ENCODE assay signal across 19 cellular contexts in the genomic region with DNA sequence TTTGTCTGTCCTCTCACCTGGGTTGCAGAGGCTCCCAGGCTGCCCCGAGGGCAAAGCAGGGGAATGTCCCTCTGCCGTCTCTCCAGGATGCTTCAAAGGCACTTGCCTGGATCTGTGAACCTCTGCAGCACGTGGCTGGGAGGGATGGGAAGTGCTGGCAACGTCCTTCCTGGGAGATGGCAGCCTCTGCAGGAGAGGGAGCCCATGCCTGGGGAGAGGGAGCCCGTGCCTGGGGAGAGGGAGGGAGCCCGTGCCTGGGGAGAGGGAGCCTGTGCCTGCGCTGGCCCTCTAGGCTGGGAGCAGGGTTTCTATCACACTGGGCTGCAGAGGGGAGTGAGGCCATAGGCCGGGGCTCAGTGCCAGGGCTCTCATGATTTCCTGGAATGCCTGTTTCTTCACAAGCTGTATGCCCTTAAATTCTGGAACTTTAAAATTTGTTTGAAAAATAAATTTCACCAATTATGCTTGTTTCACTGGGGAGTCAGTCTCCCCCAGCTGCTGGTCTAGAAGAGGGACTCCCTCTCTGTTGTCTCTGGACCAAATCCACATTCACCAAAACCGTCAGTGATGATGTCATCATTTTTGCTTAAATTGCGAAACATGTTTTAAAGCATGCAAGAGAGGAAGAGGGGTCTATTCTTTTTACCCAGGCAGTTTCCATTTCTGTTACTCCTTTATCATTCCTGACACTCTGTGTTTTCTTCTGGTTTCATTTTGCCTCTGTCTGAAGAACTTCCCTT.
A peak's percentile ranks its signal among the peaks of the same experiment; 100 is the strongest.
DNase-seq lines count a peak whose midpoint lies in the region; ATAC-seq lines count a peak whose summit lies in the region.
"Had no signal": no experiment of that assay in that cellular context is flagged by ENCODE, and none has a peak within 500 bp of the region (broad histone marks: within the 10 kb centered on the region; RNA-seq: fewer than 3 reads in every experiment).

No MANE protein-coding gene starts in this region.

- no peak for ATAC-seq in naive thymus-derived CD4-positive, alpha-beta T cell
- no peak for ATAC-seq in HG03097 (IDR thresholded peaks at IDR 0.05; ENCODE audit: low FRiP score, unreplicated experiment)
- ATAC-seq: left ventricle myocardium superior, Right ventricle myocardium inferior had no signal

- peak overlapping the region; percentile 59 for H3K27ac ChIP-seq in naive thymus-derived CD4-positive, alpha-beta T cell (ENCODE audit: low read depth, low read length)
- no peak overlapping the region for H3K27ac ChIP-seq in GM23248
- H3K27ac ChIP-seq: ascending aorta, suprapubic skin had no signal

- peaks cover 23% of the 10 kb centered on the region for H3K9me3 Mint-ChIP-seq in activated CD4-positive, alpha-beta memory T cell treated with anti-CD3 and anti-CD28 coated beads, Interleukin-2, amount 10 ng/mL, durations not matched to agents 7 days and 5 days
- H3K9me3 Mint-ChIP-seq in activated CD4-positive, alpha-beta memory T cell treated with anti-CD3 and anti-CD28 coated beads for 36 hours, result peaks cover 24% of the 10 kb centered on the region
- H3K9me3 Mint-ChIP-seq in activated T-helper 1 cell treated with anti-CD3 and anti-CD28 coated beads, Interleukin-12 subunit alpha, Interleukin-12 subunit beta, Interleukin-2, Interleukin-4 antibody, amounts not matched to agents 30 ng/mL and 10 ng/mL and 1 ng/mL, durations not matched to agents 14 hours and 24 hours and 36 hours, result peaks cover 39% of the 10 kb centered on the region
- H3K9me3 Mint-ChIP-seq in naive thymus-derived CD4-positive, alpha-beta T cell, result peaks cover 3 to 29% (median 20%) of the 10 kb centered on the region in 11 donors

- in situ Hi-C loops in GM23248 (cut with MboI), result no loop called here

- no peaks in the 10 kb centered on the region for H3F3A ChIP-seq in GM23248 (ENCODE audit: insufficient read depth)

- no peak for DNase-seq in activated CD4-positive, alpha-beta memory T cell treated with anti-CD3 and anti-CD28 coated beads, Interleukin-2, amount 10 ng/mL, durations not matched to agents 7 days and 5 days
- DNase-seq in activated CD4-positive, alpha-beta memory T cell treated with anti-CD3 and anti-CD28 coated beads for 36 hours, result no peak
- DNase-seq in Daoy (ENCODE audit: low read depth) (peak; percentile 2), GM23248 (no peak), MG63 (no peak)
- no peak for DNase-seq in activated T-helper 1 cell treated with anti-CD3 and anti-CD28 coated beads, Interleukin-12 subunit alpha, Interleukin-12 subunit beta, Interleukin-2, Interleukin-4 antibody, amounts not matched to agents 30 ng/mL and 10 ng/mL and 1 ng/mL, durations not matched to agents 14 hours and 24 hours and 36 hours (ENCODE audit: low spot score)
- no peak for DNase-seq in naive thymus-derived CD4-positive, alpha-beta T cell
- DNase-seq: activated effector memory CD4-positive, alpha-beta T cell treated with anti-CD3 and anti-CD28 coated beads, Interleukin-2, amount 50 U/mL, for 16 hours; C1 segment of cervical spinal cord; DMS153; effector CD4-positive, alpha-beta T cell; left ventricle myocardium superior; NCI-H1436; NCI-H2171; NCI-H69 had no signal

- POLR2A ChIA-PET in activated CD4-positive, alpha-beta memory T cell treated with anti-CD3 and anti-CD28 coated beads, Interleukin-2, amount 10 ng/mL, durations not matched to agents 7 days and 5 days (lab: Charles Lee), result interaction anchor here (0.8 to 2.6 kb wide), 5 partner anchors 12 to 40 kb away, joined by 3 to 12 read pairs (median 6); no protein-coding TSS in a partner anchor
- POLR2A ChIA-PET in activated CD4-positive, alpha-beta memory T cell treated with anti-CD3 and anti-CD28 coated beads for 36 hours (lab: Charles Lee), result no interaction called here
- POLR2A ChIA-PET in naive thymus-derived CD4-positive, alpha-beta T cell (lab: Charles Lee), result interaction anchor here (0.9 to 3.8 kb wide), 15 partner anchors 10 to 402 kb away, joined by 3 to 20 read pairs (median 5); no protein-coding TSS in a partner anchor

- peak overlapping the region; percentile 91 for H3K27ac Mint-ChIP-seq in activated CD4-positive, alpha-beta memory T cell treated with anti-CD3 and anti-CD28 coated beads, Interleukin-2, amount 10 ng/mL, durations not matched to agents 7 days and 5 days
- no peak overlapping the region for H3K27ac Mint-ChIP-seq in activated CD4-positive, alpha-beta memory T cell treated with anti-CD3 and anti-CD28 coated beads for 36 hours
- peak overlapping the region; percentile 79 for H3K27ac Mint-ChIP-seq in activated T-helper 1 cell treated with anti-CD3 and anti-CD28 coated beads, Interleukin-12 subunit alpha, Interleukin-12 subunit beta, Interleukin-2, Interleukin-4 antibody, amounts not matched to agents 30 ng/mL and 10 ng/mL and 1 ng/mL, durations not matched to agents 14 hours and 24 hours and 36 hours
- peak overlapping the region; percentile 89 to 98 (median 96) for H3K27ac Mint-ChIP-seq in naive thymus-derived CD4-positive, alpha-beta T cell

- WGBS in GM23248 (ENCODE audit: low coverage in 1 of 2, low lambda C conversion rate in 2 of 2, missing lambda C conversion rate in 2 of 2), 2 experiments, result 12 to 14% methylated on average over 10 of the region's 10 CpGs

- H3K9me2 ChIP-seq in GM23248 (ENCODE audit: insufficient read depth), result no peaks in the 10 kb centered on the region

- intact Hi-C loops in activated CD4-positive, alpha-beta memory T cell treated with anti-CD3 and anti-CD28 coated beads for 36 hours (cut with micrococcal nuclease), result no loop called here
- intact Hi-C loops in activated T-helper 1 cell treated with anti-CD3 and anti-CD28 coated beads, Interleukin-12 subunit alpha, Interleukin-12 subunit beta, Interleukin-2, Interleukin-4 antibody, amounts not matched to agents 30 ng/mL and 10 ng/mL and 1 ng/mL, durations not matched to agents 14 hours and 24 hours and 36 hours (cut with micrococcal nuclease), result loop anchor here (5.0 kb wide), 1 partner anchor 35 kb away; no protein-coding TSS in a partner anchor
- intact Hi-C loops in naive thymus-derived CD4-positive, alpha-beta T cell (cut with micrococcal nuclease), result loop anchor here (5.0 kb wide), 2 partner anchors 140 to 355 kb away; no protein-coding TSS in a partner anchor

- no peak overlapping the region for H3K4me2 ChIP-seq in GM23248 (ENCODE audit: unreplicated experiment)

- no peaks in the 10 kb centered on the region for H3K36me3 ChIP-seq in naive thymus-derived CD4-positive, alpha-beta T cell (ENCODE audit: control insufficient read depth in 2 of 3, insufficient read depth in 3 of 3, low read length in 3 of 3)
- no peaks in the 10 kb centered on the region for H3K36me3 ChIP-seq in GM23248 (ENCODE audit: low read depth)
- no peaks in the 10 kb centered on the region for H3K36me3 ChIP-seq in MG63
- H3K36me3 ChIP-seq: ascending aorta, suprapubic skin had no signal

- no peak overlapping the region for H3K4me3 Mint-ChIP-seq in activated CD4-positive, alpha-beta memory T cell treated with anti-CD3 and anti-CD28 coated beads, Interleukin-2, amount 10 ng/mL, durations not matched to agents 7 days and 5 days
- H3K4me3 Mint-ChIP-seq in activated CD4-positive, alpha-beta memory T cell treated with anti-CD3 and anti-CD28 coated beads for 36 hours, result no peak overlapping the region
- no peak overlapping the region for H3K4me3 Mint-ChIP-seq in activated T-helper 1 cell treated with anti-CD3 and anti-CD28 coated beads, Interleukin-12 subunit alpha, Interleukin-12 subunit beta, Interleukin-2, Interleukin-4 antibody, amounts not matched to agents 30 ng/mL and 10 ng/mL and 1 ng/mL, durations not matched to agents 14 hours and 24 hours and 36 hours
- H3K4me3 Mint-ChIP-seq in naive thymus-derived CD4-positive, alpha-beta T cell, result peak overlapping the region in 9 of 10 donors; percentile 49 to 90 (median 75)

- peaks cover 21 to 32% of the 10 kb centered on the region in 2 donors for H3K4me1 ChIP-seq in naive thymus-derived CD4-positive, alpha-beta T cell (ENCODE audit: control insufficient read depth in 2 of 2, insufficient read depth in 2 of 2, low read length in 2 of 2)
- no peaks in the 10 kb centered on the region for H3K4me1 ChIP-seq in GM23248 (ENCODE audit: insufficient read depth)
- H3K4me1 ChIP-seq: ascending aorta, suprapubic skin had no signal

- peaks cover 45% of the 10 kb centered on the region for H3K4me1 Mint-ChIP-seq in activated CD4-positive, alpha-beta memory T cell treated with anti-CD3 and anti-CD28 coated beads, Interleukin-2, amount 10 ng/mL, durations not matched to agents 7 days and 5 days
- peaks cover 29% of the 10 kb centered on the region for H3K4me1 Mint-ChIP-seq in activated CD4-positive, alpha-beta memory T cell treated with anti-CD3 and anti-CD28 coated beads for 36 hours (ENCODE audit: low read depth)
- H3K4me1 Mint-ChIP-seq in activated T-helper 1 cell treated with anti-CD3 and anti-CD28 coated beads, Interleukin-12 subunit alpha, Interleukin-12 subunit beta, Interleukin-2, Interleukin-4 antibody, amounts not matched to agents 30 ng/mL and 10 ng/mL and 1 ng/mL, durations not matched to agents 14 hours and 24 hours and 36 hours (ENCODE audit: low read depth), result peaks cover 32% of the 10 kb centered on the region
- peaks cover 25 to 66% (median 49%) of the 10 kb centered on the region in 7 donors for H3K4me1 Mint-ChIP-seq in naive thymus-derived CD4-positive, alpha-beta T cell

- no peaks in the 10 kb centered on the region for H3K27me3 ChIP-seq in naive thymus-derived CD4-positive, alpha-beta T cell (ENCODE audit: control insufficient read depth in 2 of 2, insufficient read depth in 2 of 2, low read length in 2 of 2)
- H3K27me3 ChIP-seq in GM23248 (replicated peaks; ENCODE audit: insufficient read depth) (no peaks in the 10 kb centered on the region), MG63 (no peaks in the 10 kb centered on the region)
- H3K27me3 ChIP-seq: ascending aorta had no signal

- no peak overlapping the region for H2AFZ ChIP-seq in GM23248

- H3K9ac ChIP-seq in GM23248, result no peak overlapping the region

- H3K36me3 Mint-ChIP-seq in activated CD4-positive, alpha-beta memory T cell treated with anti-CD3 and anti-CD28 coated beads, Interleukin-2, amount 10 ng/mL, durations not matched to agents 7 days and 5 days (ENCODE audit: low read depth), result peaks cover 47% of the 10 kb centered on the region
- H3K36me3 Mint-ChIP-seq in activated CD4-positive, alpha-beta memory T cell treated with anti-CD3 and anti-CD28 coated beads for 36 hours, result peaks cover 20% of the 10 kb centered on the region
- peaks cover 22% of the 10 kb centered on the region for H3K36me3 Mint-ChIP-seq in activated T-helper 1 cell treated with anti-CD3 and anti-CD28 coated beads, Interleukin-12 subunit alpha, Interleukin-12 subunit beta, Interleukin-2, Interleukin-4 antibody, amounts not matched to agents 30 ng/mL and 10 ng/mL and 1 ng/mL, durations not matched to agents 14 hours and 24 hours and 36 hours (ENCODE audit: low read depth)
- H3K36me3 Mint-ChIP-seq in naive thymus-derived CD4-positive, alpha-beta T cell, result peaks cover 3 to 40% (median 11%) of the 10 kb centered on the region in 5 donors

- H3K4me3 ChIP-seq in naive thymus-derived CD4-positive, alpha-beta T cell (ENCODE audit: low read length), result peak overlapping the region; percentile 30
- H3K4me3 ChIP-seq in GM23248 (no peak overlapping the region), MG63 (no peak overlapping the region)
- H3K4me3 ChIP-seq: ascending aorta, suprapubic skin had no signal

- peaks cover 0 to 18% (median 15%) of the 10 kb centered on the region in 3 experiments for H3K9me3 ChIP-seq in naive thymus-derived CD4-positive, alpha-beta T cell (ENCODE audit: control insufficient read depth in 2 of 3, low read length in 3 of 3)
- H3K9me3 ChIP-seq in GM23248 (ENCODE audit: low read depth), result no peaks in the 10 kb centered on the region
- peaks cover 7% of the 10 kb centered on the region; the same call in 1 of the 2 replicates for H3K9me3 ChIP-seq in MG63

- H4K20me1 ChIP-seq in GM23248 (ENCODE audit: insufficient read depth), result no peaks in the 10 kb centered on the region

- H3K27me3 Mint-ChIP-seq in activated CD4-positive, alpha-beta memory T cell treated with anti-CD3 and anti-CD28 coated beads, Interleukin-2, amount 10 ng/mL, durations not matched to agents 7 days and 5 days, result peaks cover 4% of the 10 kb centered on the region
- H3K27me3 Mint-ChIP-seq in activated CD4-positive, alpha-beta memory T cell treated with anti-CD3 and anti-CD28 coated beads for 36 hours, result no peaks in the 10 kb centered on the region
- H3K27me3 Mint-ChIP-seq in activated T-helper 1 cell treated with anti-CD3 and anti-CD28 coated beads, Interleukin-12 subunit alpha, Interleukin-12 subunit beta, Interleukin-2, Interleukin-4 antibody, amounts not matched to agents 30 ng/mL and 10 ng/mL and 1 ng/mL, durations not matched to agents 14 hours and 24 hours and 36 hours (ENCODE audit: insufficient read depth), result no peaks in the 10 kb centered on the region
- no peaks in the 10 kb centered on the region for H3K27me3 Mint-ChIP-seq in naive thymus-derived CD4-positive, alpha-beta T cell

- H3K79me2 ChIP-seq in GM23248 (ENCODE audit: insufficient read depth), result no peaks in the 10 kb centered on the region

- CTCF ChIA-PET in activated CD4-positive, alpha-beta memory T cell treated with anti-CD3 and anti-CD28 coated beads, Interleukin-2, amount 10 ng/mL, durations not matched to agents 7 days and 5 days (lab: Charles Lee), result no interaction called here
- CTCF ChIA-PET in activated CD4-positive, alpha-beta memory T cell treated with anti-CD3 and anti-CD28 coated beads for 36 hours (lab: Charles Lee), result no interaction called here
- CTCF ChIA-PET in naive thymus-derived CD4-positive, alpha-beta T cell (lab: Charles Lee), result interaction anchor here (0.6 to 1.9 kb wide), 5 partner anchors 21 to 142 kb away, joined by 3 to 5 read pairs (median 4); no protein-coding TSS in a partner anchor

Comparison
In these comparisons a context has a peak if more than half of its experiments do, and no peak if none do; other contexts are left out.
1. H3K4me3 Mint-ChIP-seq: peak in naive thymus-derived CD4-positive, alpha-beta T cell (9 of 10); none in activated CD4-positive, alpha-beta memory T cell treated with anti-CD3 and anti-CD28 coated beads, Interleukin-2, amount 10 ng/mL, durations not matched to agents 7 days and 5 days (single experiment), activated CD4-positive, alpha-beta memory T cell treated with anti-CD3 and anti-CD28 coated beads for 36 hours (single experiment) and activated T-helper 1 cell treated with anti-CD3 and anti-CD28 coated beads, Interleukin-12 subunit alpha, Interleukin-12 subunit beta, Interleukin-2, Interleukin-4 antibody, amounts not matched to agents 30 ng/mL and 10 ng/mL and 1 ng/mL, durations not matched to agents 14 hours and 24 hours and 36 hours (single experiment).